Comparison of ENCODE assay signal across 8 cellular contexts in the genomic region with DNA sequence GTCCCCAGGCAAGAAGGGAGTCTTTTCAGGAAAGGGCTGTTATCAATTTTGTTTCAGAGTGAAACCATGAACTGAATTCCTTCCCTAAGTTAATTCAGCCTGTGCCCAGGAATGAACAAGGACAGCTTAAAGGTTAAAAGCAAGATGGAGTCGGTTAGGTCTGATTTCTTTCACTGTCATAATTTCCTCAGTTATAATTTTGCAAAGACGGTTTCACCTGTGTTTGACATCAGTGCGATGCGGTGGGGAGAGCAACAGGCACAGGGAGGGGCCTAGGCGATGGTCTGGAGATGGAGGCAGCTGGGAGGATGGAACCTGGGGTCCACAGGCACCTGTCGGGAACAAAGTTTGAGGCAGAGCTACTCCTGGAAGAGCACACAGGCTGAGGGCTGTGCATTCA. TPM values are rescaled to one million over a fixed set of nuclear protein-coding genes. Genes with fewer than 3 reads are reported as not detected.
DNase-seq lines count a peak whose midpoint lies in the region; ATAC-seq, FAIRE-seq and TF ChIP-seq lines count a peak whose summit lies in the region.

No MANE protein-coding gene starts in this region.

- H3K27me3 Mint-ChIP-seq in WTC11 (ENCODE audit: low read depth): no peaks in the 10 kb centered on the region

- H3K4me3 ChIP-seq in HAP-1 (peak overlapping the region; percentile 97), hepatocyte (peak overlapping the region; percentile 28), small intestine (ENCODE audit: low read depth in 1 of 2, low read length in 2 of 2) (peak overlapping the region in 1 of 2 donors; percentile 84), neuronal stem cell (ENCODE audit: low read length in 2 of 2) (peak overlapping the region in 1 of 2 donors; percentile 78)

- H3K9me3 ChIP-seq in HAP-1 (no peaks in the 10 kb centered on the region), hepatocyte (ENCODE audit: low read depth) (no peaks in the 10 kb centered on the region), small intestine (ENCODE audit: control insufficient read depth, low read depth) (no peaks in the 10 kb centered on the region), neuronal stem cell (replicated peaks in 1 of 2; ENCODE audit: control insufficient read depth in 2 of 2, insufficient read depth in 1 of 2, low read depth in 1 of 2, low read length in 2 of 2) (no peaks in the 10 kb centered on the region)

- H4K20me1 ChIP-seq in hepatocyte (ENCODE audit: insufficient read depth, poor library complexity, severe bottlenecking): no peaks in the 10 kb centered on the region

- peaks cover 26% of the 10 kb centered on the region for H3K36me3 ChIP-seq in HAP-1 (replicated peaks)
- no peaks in the 10 kb centered on the region for H3K36me3 ChIP-seq in hepatocyte (replicated peaks; ENCODE audit: insufficient read depth, low read depth)
- peaks cover 0 to 2% of the 10 kb centered on the region in 2 donors for H3K36me3 ChIP-seq in small intestine (ENCODE audit: control insufficient read depth in 2 of 2, insufficient read depth in 2 of 2, low read length in 2 of 2)
- H3K36me3 ChIP-seq in neuronal stem cell (replicated peaks in 1 of 2; ENCODE audit: control insufficient read depth in 2 of 2, insufficient read depth in 2 of 2, low read length in 2 of 2): peaks cover 0 to 48% of the 10 kb centered on the region in 2 donors

- peaks cover 13% of the 10 kb centered on the region for H3K36me3 Mint-ChIP-seq in WTC11

- CTCF ChIA-PET in WTC11 (lab: Charles Lee): interaction anchor here (2.6 kb wide), 1 partner anchor 16 kb away, joined by 12 read pairs; no protein-coding TSS in a partner anchor

- no peak overlapping the region for H4K8ac ChIP-seq in neuronal stem cell (ENCODE audit: low read depth, low read length)

- ATAC-seq in WTC11 (no peak), GM21786 (IDR thresholded peaks at IDR 0.05; ENCODE audit: unreplicated experiment) (no peak)

- no peak overlapping the region for H2BK12ac ChIP-seq in neuronal stem cell (ENCODE audit: low read length)

- H3K27ac ChIP-seq in hepatocyte (peak overlapping the region; percentile 90), small intestine (ENCODE audit: low read depth in 1 of 2, low read length in 1 of 2) (peak overlapping the region; percentile 34 to 73), neuronal stem cell (replicated peaks; ENCODE audit: low read length) (no peak overlapping the region)

- peaks cover 54% of the 10 kb centered on the region for H3K4me1 Mint-ChIP-seq in WTC11

- H2BK120ac ChIP-seq in neuronal stem cell (ENCODE audit: low read depth, low read length): no peak overlapping the region

- in situ Hi-C loops in HAP-1 (cut with MboI; ENCODE audit: low sequenced_read_pairs): no loop called here

- H3K18ac ChIP-seq in neuronal stem cell (ENCODE audit: low read length): no peak overlapping the region

- peak overlapping the region; percentile 97 for H3K4me3 Mint-ChIP-seq in WTC11

- FAIRE-seq in small intestine (lab: Jason Lieb, UNC): no peak

- H3K9me3 Mint-ChIP-seq in WTC11: no peaks in the 10 kb centered on the region

- TF ChIP-seq CTCF in WTC11 (IDR thresholded peaks at IDR 0.05) (no peak), hepatocyte (IDR thresholded peaks at IDR 0.05; ENCODE audit: poor library complexity) (no peak)

- H3K4ac ChIP-seq in neuronal stem cell (ENCODE audit: low read length): no peak overlapping the region

- no peak overlapping the region for H2BK5ac ChIP-seq in neuronal stem cell (ENCODE audit: low read length)

- WGBS in hepatocyte (ENCODE audit: low lambda C conversion rate, missing lambda C conversion rate): 74% methylated on average over 6 of the region's 6 CpGs
- 23 to 61% (median 35%) methylated on average over 6 of the region's 6 CpGs for WGBS in small intestine, 3 donors
- WGBS in neuronal stem cell (ENCODE audit: extremely low coverage in 2 of 2, insufficient read length in 2 of 2, insufficient replicate concordance in 1 of 2), 2 donors: no CpG with 5 or more reads among the region's 6 CpGs

- no peak overlapping the region for H2AK5ac ChIP-seq in neuronal stem cell (ENCODE audit: low read depth, low read length)

- H3K23ac ChIP-seq in neuronal stem cell (ENCODE audit: low read depth, low read length, poor library complexity): no peak overlapping the region

- H3K14ac ChIP-seq in neuronal stem cell (ENCODE audit: low read length): no peak overlapping the region

- H3K27ac Mint-ChIP-seq in WTC11: peak overlapping the region; percentile 96

- peaks cover 72% of the 10 kb centered on the region for H3K79me2 ChIP-seq in hepatocyte

- H3K27me3 ChIP-seq in HAP-1 (ENCODE audit: low read depth) (no peaks in the 10 kb centered on the region), hepatocyte (no peaks in the 10 kb centered on the region), small intestine (ENCODE audit: control insufficient read depth in 2 of 2, insufficient read depth in 2 of 2, low read length in 2 of 2) (no peaks in the 10 kb centered on the region), neuronal stem cell (ENCODE audit: control insufficient read depth in 3 of 3, insufficient read depth in 3 of 3, low read depth in 1 of 3, low read length in 3 of 3) (no peaks in the 10 kb centered on the region)

- no peak overlapping the region for H3K9ac ChIP-seq in neuronal stem cell (ENCODE audit: low read depth, low read length, poor library complexity)

- no peaks in the 10 kb centered on the region for H3K9me2 ChIP-seq in hepatocyte (replicated peaks; ENCODE audit: insufficient read depth)

- no peak overlapping the region for H2BK15ac ChIP-seq in neuronal stem cell (ENCODE audit: low read length)

- no peak overlapping the region for H2AFZ ChIP-seq in hepatocyte
- H2AFZ ChIP-seq in neuronal stem cell (ENCODE audit: low read length): no peak overlapping the region

- H3K4me1 ChIP-seq in HAP-1 (peaks cover 5% of the 10 kb centered on the region; the same call in 1 of the 2 replicates), hepatocyte (ENCODE audit: insufficient read depth) (peaks cover 41% of the 10 kb centered on the region), small intestine (ENCODE audit: control insufficient read depth in 2 of 2, insufficient read depth in 1 of 2, low read depth in 1 of 2, low read length in 1 of 2) (peaks cover 0 to 2% of the 10 kb centered on the region in 2 donors), neuronal stem cell (ENCODE audit: control insufficient read depth in 2 of 2, insufficient read depth in 1 of 2, low read depth in 1 of 2, low read length in 2 of 2) (peaks cover 4% of the 10 kb centered on the region in 2 donors)

- H3K4me2 ChIP-seq in hepatocyte (peak overlapping the region; percentile 85), neuronal stem cell (ENCODE audit: insufficient read depth, low read length, poor library complexity, severe bottlenecking) (no peak overlapping the region)

- POLR2A ChIA-PET in WTC11 (lab: Charles Lee): no interaction called here

- H3K79me1 ChIP-seq in neuronal stem cell (ENCODE audit: low read depth, low read length): peaks cover 2% of the 10 kb centered on the region

- H4K91ac ChIP-seq in neuronal stem cell (ENCODE audit: low read depth, low read length, poor library complexity): no peak overlapping the region

- DNase-seq in HAP-1 (ENCODE audit: low spot score in 2 of 2) (no peak), WTC11 (ENCODE audit: low spot score) (no peak), hepatocyte (ENCODE audit: low spot score) (no peak), small intestine (no peak), neuronal stem cell (ENCODE audit: low spot score) (no peak), NCI-H187 treated with DMSO at 0.1 percent for 48 hours (lab: John Stamatoyannopoulos, UW) (no peak)
- no peak for DNase-seq in stimulated activated CD4-positive, alpha-beta T cell treated with anti-CD3 and anti-CD28 coated beads, Interleukin-4, amount 100 ng/mL, for 24 hours

TF ChIP-seq in WTC11, 78 proteins besides CTCF, POLR2A, EP300 and RAD21 (continues in another document):
- TF ChIP-seq ATF3 (CRISPR knock-in tag; conservative IDR thresholded peaks at IDR 0.05) (no peak), RORB (CRISPR knock-in tag; IDR thresholded peaks at IDR 0.05) (no peak)

RNA-seq across cellular contexts. Expression of gene ZNF552, which starts 5.9 kb away (rescaled TPM):
- total RNA-seq in WTC11 (2021): 9.0 to 13.1 TPM (median 9.3 TPM) in 3 replicates
- 25.9 and 26.7 TPM in 2 replicates for total RNA-seq in hepatocyte
- 12.9 and 13.7 TPM in 2 replicates for polyA plus RNA-seq in hepatocyte
- 1 to 10 TPM; 8.1 to 9.8 (median 8.1) TPM for polyA plus RNA-seq in small intestine
- 2.7 TPM for polyA plus RNA-seq in neuronal stem cell (2013, experiment 1 of 2)
- polyA plus RNA-seq in neuronal stem cell (2013, experiment 2 of 2): 2.4 TPM

RNA-seq across cellular contexts. Expression of gene ZNF587B, which starts 9.5 kb away (rescaled TPM):
- total RNA-seq in WTC11 (2021) (39.9 to 43.2 TPM (median 41.7 TPM) in 3 replicates), hepatocyte (13.9 and 16.8 TPM in 2 replicates)
- polyA plus RNA-seq in hepatocyte (1.8 and 6.4 TPM in 2 replicates), small intestine (1 to 10 TPM; 2.7 to 9.7 (median 3.2) TPM)
- 5.1 TPM for polyA plus RNA-seq in neuronal stem cell (2013, experiment 1 of 2)
- 5.3 TPM for polyA plus RNA-seq in neuronal stem cell (2013, experiment 2 of 2)

RNA-seq across cellular contexts. Expression of gene ZNF587, which starts 29.1 kb away (rescaled TPM):
- 46.6 to 57.0 TPM (median 47.0 TPM) in 3 replicates for total RNA-seq in WTC11 (2021)
- 36.8 and 60.5 TPM in 2 replicates for total RNA-seq in hepatocyte
- 8.8 and 11.5 TPM in 2 replicates for polyA plus RNA-seq in hepatocyte
- 10 to 100 TPM in 1 of 3 donors, 1 to 10 TPM in 2; 5.1 to 18.0 (median 6.5) TPM for polyA plus RNA-seq in small intestine
- polyA plus RNA-seq in neuronal stem cell (2013, experiment 1 of 2): 14.0 TPM
- 15.1 TPM for polyA plus RNA-seq in neuronal stem cell (2013, experiment 2 of 2)

RNA-seq across cellular contexts. Expression of gene ZNF586, which starts 51.1 kb away (rescaled TPM):
- total RNA-seq in WTC11 (2021) (13.6 to 16.4 TPM (median 15.4 TPM) in 3 replicates), hepatocyte (11.4 and 22.5 TPM in 2 replicates)
- polyA plus RNA-seq in hepatocyte (8.0 and 11.2 TPM in 2 replicates), small intestine (1 to 10 TPM; 6.2 to 8.9 (median 7.1) TPM)
- polyA plus RNA-seq in neuronal stem cell (2013, experiment 1 of 2): 5.9 TPM
- 5.9 TPM for polyA plus RNA-seq in neuronal stem cell (2013, experiment 2 of 2)
